ENCODE assay signal across 21 cellular contexts in the genomic region with DNA sequence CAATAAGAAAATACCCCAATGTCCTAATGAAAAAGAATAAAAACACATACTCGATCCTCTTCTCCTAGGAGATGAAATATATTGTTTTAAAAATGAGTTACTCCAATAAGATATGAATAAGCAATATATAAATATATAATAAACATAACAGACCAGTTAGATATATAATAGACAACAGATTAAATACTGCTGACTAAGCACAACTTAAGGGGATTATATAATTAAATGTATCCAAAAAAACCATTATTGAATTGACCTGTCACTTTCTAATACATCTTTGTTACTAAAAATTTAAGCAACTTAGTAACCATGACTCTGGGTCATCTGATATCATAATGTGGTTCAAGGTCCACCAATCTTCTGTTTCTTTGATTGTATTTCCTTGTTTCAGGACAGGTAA. TPM values are rescaled to one million over a fixed set of nuclear protein-coding genes. Genes with fewer than 3 reads are reported as not detected.
DNase-seq lines count a peak whose midpoint lies in the region; ATAC-seq, FAIRE-seq and TF ChIP-seq lines count a peak whose summit lies in the region.
"Had no signal": no experiment of that assay in that cellular context is flagged by ENCODE, and none has a peak within 500 bp of the region (broad histone marks: within the 10 kb centered on the region; RNA-seq: fewer than 3 reads in every experiment).

No MANE protein-coding gene starts in this region.

- no peaks in the 10 kb centered on the region for H3K23me2 ChIP-seq in H1 (ENCODE audit: low read depth, low read length)

- intact Hi-C loops in gastrocnemius medialis (cut with DNase I; ENCODE audit: low total_unique reads), result no loop called here

- in situ Hi-C loops in gastrocnemius medialis (cut with MboI; ENCODE audit: low sequenced_read_pairs in 4 of 4), result no loop called here

- H2BK5ac ChIP-seq in H1 (ENCODE audit: low read depth, low read length), result no peak overlapping the region

- H3K36me3 ChIP-seq in H1 (ENCODE audit: control insufficient read depth in 2 of 4, insufficient read depth in 4 of 4, low read length in 3 of 4), result peaks cover 0 to 19% (median 12%) of the 10 kb centered on the region in 4 experiments; a peak in 6 of 8 replicates
- H3K36me3 ChIP-seq in small intestine (ENCODE audit: control insufficient read depth in 2 of 2, insufficient read depth in 2 of 2, low read length in 2 of 2), result peaks cover 3 to 5% of the 10 kb centered on the region in 2 donors
- peaks cover 1 to 18% of the 10 kb centered on the region in 2 donors for H3K36me3 ChIP-seq in gastrocnemius medialis

- no peak overlapping the region for H3K14ac ChIP-seq in H1 (ENCODE audit: insufficient read length)

- TF ChIP-seq RAD21 in H1 (IDR thresholded peaks at IDR 0.05 in 1 of 2, conservative IDR thresholded peaks at IDR 0.05 in 1 of 2; ENCODE audit: low read depth in 2 of 2, low read length in 2 of 2), result no peak

- no peak overlapping the region for H2AFZ ChIP-seq in H1 (ENCODE audit: low read length)
- H2AFZ ChIP-seq: GM23248 had no signal

- peaks cover 20 to 21% of the 10 kb centered on the region in 2 experiments for H3K9me3 ChIP-seq in H1 (ENCODE audit: insufficient read depth in 2 of 2, low read depth in 1 of 2, low read length in 1 of 2)
- H3K9me3 ChIP-seq in small intestine (ENCODE audit: control insufficient read depth, low read depth), result no peaks in the 10 kb centered on the region
- H3K9me3 ChIP-seq in gastrocnemius medialis, result peaks cover 0 to 7% (median 0%) of the 10 kb centered on the region in 3 donors

- no peak for TF ChIP-seq EP300 in H1 (IDR thresholded peaks at IDR 0.05; ENCODE audit: borderline replicate concordance in 1 of 2, low read depth in 2 of 2, low read length in 2 of 2)

- H3K79me2 ChIP-seq in H1 (ENCODE audit: control insufficient read depth in 1 of 2, insufficient read depth in 2 of 2, low read length in 2 of 2), result no peaks in the 10 kb centered on the region

- H3K4me2 ChIP-seq in H1 (ENCODE audit: insufficient read depth in 1 of 2, low read depth in 2 of 2, low read length in 2 of 2), result no peak overlapping the region
- H3K4me2 ChIP-seq: BLaER1 had no signal

- no peak overlapping the region for H3K23ac ChIP-seq in H1 (ENCODE audit: insufficient read length)

- no peak overlapping the region for H2BK120ac ChIP-seq in H1 (replicated peaks; ENCODE audit: low read depth, low read length)

- H2BK15ac ChIP-seq in H1 (ENCODE audit: low read length), result no peak overlapping the region

- WGBS in H1 (ENCODE audit: extremely low coverage in 1 of 2, insufficient coverage in 1 of 2, insufficient read length in 1 of 2, insufficient replicate concordance in 2 of 2, low coverage in 1 of 2, low lambda C conversion rate in 2 of 2, missing lambda C conversion rate in 1 of 2), 2 experiments, result 87% methylated on average over 1 of the region's 1 CpG; no CpG with 5 or more reads in 1 of the 2 experiments
- 90 to 100% (median 95%) methylated on average over 1 of the region's 1 CpG for WGBS in small intestine, 3 donors

- no peaks in the 10 kb centered on the region for H3K79me1 ChIP-seq in H1 (ENCODE audit: low read depth, low read length)

- H2AK5ac ChIP-seq in H1 (ENCODE audit: low read depth, low read length), result no peak overlapping the region

- H3K56ac ChIP-seq in H1 (replicated peaks; ENCODE audit: insufficient read length, low read depth, low read length), result no peak overlapping the region

- H3K4me1 ChIP-seq in H1 (replicated peaks in 1 of 4; ENCODE audit: control insufficient read depth in 3 of 4, insufficient read depth in 4 of 4, low read length in 3 of 4) (no peaks in the 10 kb centered on the region), small intestine (ENCODE audit: control insufficient read depth in 2 of 2, insufficient read depth in 1 of 2, low read depth in 1 of 2, low read length in 1 of 2) (no peaks in the 10 kb centered on the region), gastrocnemius medialis (no peaks in the 10 kb centered on the region)
- H3K4me1 ChIP-seq: Caco-2 had no signal

- no peak overlapping the region for H3K4ac ChIP-seq in H1 (replicated peaks; ENCODE audit: insufficient read length, low read depth, low read length)

- H3K9ac ChIP-seq in H1 (replicated peaks in 1 of 4; ENCODE audit: extremely low read depth in 1 of 4, low read depth in 3 of 4, low read length in 3 of 4), result no peak overlapping the region
- H3K9ac ChIP-seq: BLaER1, GM23248 had no signal

- no peak overlapping the region for H4K5ac ChIP-seq in H1 (ENCODE audit: insufficient read length, low read depth, low read length)

- CTCF ChIA-PET in H1 (lab: Charles Lee; ENCODE audit: partially characterized antibody), result no interaction called here

- H3K18ac ChIP-seq in H1 (ENCODE audit: extremely low read depth, low read length), result no peak overlapping the region

- H4K8ac ChIP-seq in H1 (ENCODE audit: extremely low read depth, insufficient read depth, low read length), result no peak overlapping the region

- peak; percentile 14 for FAIRE-seq in A204.1 (lab: Jason Lieb, UNC)
- peak; percentile 60 for FAIRE-seq in G401.6 (lab: Jason Lieb, UNC)
- FAIRE-seq in H1 (lab: Jason Lieb, UNC), result no peak
- peak; percentile 26 for FAIRE-seq in small intestine (lab: Jason Lieb, UNC)
- FAIRE-seq: GM12878, GM19239 had no signal

- no peak overlapping the region for H4K91ac ChIP-seq in H1 (replicated peaks; ENCODE audit: insufficient read length, low read length)

- no peak for DNase-seq in H1 (ENCODE audit: low read depth in 1 of 2, low spot score in 2 of 2)
- peak; percentile 11 for DNase-seq in small intestine
- DNase-seq in SHP77 (lab: John Stamatoyannopoulos, UW), result no peak
- no peak for DNase-seq in gastrocnemius medialis
- no peak for DNase-seq in stimulated activated CD4-positive, alpha-beta T cell treated with anti-CD3 and anti-CD28 coated beads, Interleukin-2, amount 100 ng/mL, for 48 hours
- DNase-seq: 8988T; Caco-2; CD4-positive, CD25-positive, alpha-beta regulatory T cell; CD8-positive, alpha-beta T cell; DMS153; DND-41; GDM1; GM23248; H9 had no signal

- no peaks in the 10 kb centered on the region for H3K27me3 ChIP-seq in H1 (replicated peaks in 1 of 4; ENCODE audit: control insufficient read depth in 3 of 4, extremely low read depth in 1 of 4, insufficient read depth in 3 of 4, low read length in 3 of 4)
- H3K27me3 ChIP-seq in small intestine (ENCODE audit: control insufficient read depth in 2 of 2, insufficient read depth in 2 of 2, low read length in 2 of 2), result no peaks in the 10 kb centered on the region
- no peaks in the 10 kb centered on the region for H3K27me3 ChIP-seq in gastrocnemius medialis
- H3K27me3 ChIP-seq: BLaER1 had no signal

- POLR2A ChIA-PET in H1 (lab: Charles Lee; ENCODE audit: partially characterized antibody), result no interaction called here

- TF ChIP-seq POLR2A in H1 (IDR thresholded peaks at IDR 0.05; ENCODE audit: control extremely low read depth in 1 of 2, low read depth in 2 of 2, low read length in 2 of 2) (no peak), gastrocnemius medialis (IDR thresholded peaks at IDR 0.05) (no peak)

- ATAC-seq in gastrocnemius medialis, result no peak
- ATAC-seq: CD8-positive, alpha-beta T cell; GM12878; HCT116 had no signal

- H3K4me3 ChIP-seq in H1 (ENCODE audit: extremely low read depth in 1 of 4, insufficient read depth in 2 of 4, low read depth in 3 of 4, low read length in 4 of 4) (no peak overlapping the region), small intestine (ENCODE audit: low read depth in 1 of 2, low read length in 2 of 2) (no peak overlapping the region), gastrocnemius medialis (no peak overlapping the region)
- H3K4me3 ChIP-seq: BLaER1, GM12878, GM23248 had no signal

- TF ChIP-seq CTCF in H1 (IDR thresholded peaks at IDR 0.05; ENCODE audit: control extremely low read depth in 1 of 3, insufficient read depth in 1 of 3, low read depth in 1 of 3, low read length in 3 of 3) (no peak), gastrocnemius medialis (IDR thresholded peaks at IDR 0.05 in 4 of 5, conservative IDR thresholded peaks at IDR 0.05 in 1 of 5) (no peak)

- H4K20me1 ChIP-seq in H1 (replicated peaks in 1 of 2; ENCODE audit: control insufficient read depth in 1 of 2, insufficient read depth in 2 of 2, low read length in 2 of 2), result no peaks in the 10 kb centered on the region
- H4K20me1 ChIP-seq: BLaER1 had no signal

- H2BK20ac ChIP-seq in H1 (ENCODE audit: low read length), result no peak overlapping the region

- no peak overlapping the region for H2BK12ac ChIP-seq in H1 (ENCODE audit: low read depth, low read length)

- H3K27ac ChIP-seq in H1 (ENCODE audit: low read depth, low read length), result no peak overlapping the region
- H3K27ac ChIP-seq in small intestine (ENCODE audit: low read depth in 1 of 2, low read length in 1 of 2), result no peak overlapping the region
- no peak overlapping the region for H3K27ac ChIP-seq in gastrocnemius medialis
- H3K27ac ChIP-seq: BLaER1, C4-2B, GM23248 had no signal

TF ChIP-seq in H1, 55 proteins besides CTCF, POLR2A, EP300 and RAD21 (continues in another document):
- TF ChIP-seq SP4 (IDR thresholded peaks at IDR 0.05; ENCODE audit: low read length) (no peak), MAFK (IDR thresholded peaks at IDR 0.05; ENCODE audit: low read depth, low read length) (peak; percentile 93), SIX5 (IDR thresholded peaks at IDR 0.05; ENCODE audit: low read depth, low read length) (no peak), TBP (IDR thresholded peaks at IDR 0.05; ENCODE audit: low read depth, low read length) (no peak)

RNA-seq across cellular contexts. Expression of gene ZNF780B, which starts 14.0 kb away (rescaled TPM):
- 17.1 and 22.4 TPM in 2 replicates for total RNA-seq in H1 (2021; fragmentation: NEBNext Ultra II Directional; extraction: Animal tissue kit (Norgen Biotek cat#: 25700))
- polyA plus RNA-seq in H1 (2011; rRNA removed), result 2.2 and 3.1 TPM in 2 replicates
- 3.9 TPM for polyA plus RNA-seq in H1 (2011; cell fraction: cytosol; rRNA removed)
- polyA plus RNA-seq in H1 (2011; cell fraction: nucleus; rRNA removed), result 7.1 TPM
- 8.3 to 15.9 TPM (median 9.9 TPM) in 4 replicates for polyA plus RNA-seq in H1 (2012, experiment 1 of 2)
- polyA plus RNA-seq in H1 (2012, experiment 2 of 2), result 0.17 TPM
- 8.8 TPM for polyA plus RNA-seq in H1 (2013, experiment 1 of 2)
- polyA plus RNA-seq in H1 (2013, experiment 2 of 2), result 7.8 TPM
- polyA minus RNA-seq in H1 (2011; rRNA and poly(A)+ RNA removed), result 27.0 and 30.6 TPM in 2 replicates
- 5.3 TPM for polyA minus RNA-seq in H1 (2011; cell fraction: cytosol; rRNA and poly(A)+ RNA removed)
- polyA minus RNA-seq in H1 (2011; cell fraction: nucleus; rRNA and poly(A)+ RNA removed), result 33.5 TPM
- polyA plus RNA-seq in small intestine, result 1 to 10 TPM; 1.1 to 7.0 (median 4.3) TPM
- total RNA-seq in gastrocnemius medialis, result 1 to 10 TPM; 2.5 to 5.3 (median 4.3) TPM

RNA-seq across cellular contexts. Expression of gene ZNF780A, which starts 20.7 kb away (rescaled TPM):
- 11.0 and 12.0 TPM in 2 replicates for total RNA-seq in H1 (2021; fragmentation: NEBNext Ultra II Directional; extraction: Animal tissue kit (Norgen Biotek cat#: 25700))
- polyA plus RNA-seq in H1 (2011; rRNA removed) (3.5 and 3.9 TPM in 2 replicates), small intestine (10 to 100 TPM; 11.2 to 18.6 (median 18.1) TPM)
- polyA plus RNA-seq in H1 (2011; cell fraction: cytosol; rRNA removed), result 6.0 TPM
- polyA plus RNA-seq in H1 (2011; cell fraction: nucleus; rRNA removed), result 4.1 TPM
- polyA plus RNA-seq in H1 (2012, experiment 1 of 2), result 5.2 to 10.9 TPM (median 9.6 TPM) in 4 replicates
- polyA plus RNA-seq in H1 (2012, experiment 2 of 2), result 1.6 TPM
- 9.6 TPM for polyA plus RNA-seq in H1 (2013, experiment 1 of 2)
- polyA plus RNA-seq in H1 (2013, experiment 2 of 2), result 10.8 TPM
- 12.2 and 17.6 TPM in 2 replicates for polyA minus RNA-seq in H1 (2011; rRNA and poly(A)+ RNA removed)
- polyA minus RNA-seq in H1 (2011; cell fraction: cytosol; rRNA and poly(A)+ RNA removed), result 4.6 TPM
- polyA minus RNA-seq in H1 (2011; cell fraction: nucleus; rRNA and poly(A)+ RNA removed), result 14.7 TPM
- total RNA-seq in gastrocnemius medialis, result 1 to 10 TPM; 1.0 to 8.0 (median 5.4) TPM
